1 cellular context compared by ENCODE assay signal in the genomic region with DNA sequence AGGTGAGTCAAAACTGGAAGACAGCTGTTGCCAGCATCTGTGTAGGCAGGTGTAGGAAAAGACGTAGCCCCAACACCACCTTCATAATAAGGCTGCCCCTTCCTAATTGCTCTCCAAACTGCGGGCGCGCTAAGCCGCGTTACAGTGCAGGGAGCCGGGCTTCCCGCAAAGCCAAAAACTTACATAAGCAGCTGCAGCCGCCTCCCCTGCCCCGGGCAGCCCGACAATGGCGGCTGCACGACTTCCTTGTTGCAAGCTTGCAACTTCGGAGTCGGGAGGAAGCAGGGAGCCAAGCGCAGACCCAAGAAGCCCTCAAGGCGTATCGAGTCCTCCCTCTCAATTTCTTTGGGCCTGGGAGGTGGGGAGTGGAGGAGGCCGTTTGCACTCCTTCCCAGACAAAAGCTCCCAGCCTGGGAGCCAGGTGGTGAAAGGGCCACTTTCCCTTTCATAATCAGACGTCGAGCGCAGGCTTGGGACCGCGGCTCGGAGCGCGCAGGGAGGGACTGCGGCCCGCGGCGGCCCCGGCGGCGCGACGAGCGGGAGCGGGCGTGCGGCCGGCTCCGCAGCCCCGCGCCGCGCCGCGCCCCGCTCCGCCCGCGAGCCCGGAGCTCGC.
TF ChIP-seq lines count a peak whose summit lies in the region.

No MANE protein-coding gene starts in this region.

TF ChIP-seq in GM23338, 12 proteins besides CTCF, POLR2A, EP300 and RAD21 (continued from another document):
- no peak for TF ChIP-seq ZNF462 (CRISPR knock-in tag; IDR thresholded peaks at IDR 0.05)
TF ChIP-seq in GM23338: peak in this region for 0.
